Comparison of ENCODE assay signal across 8 cellular contexts in the genomic region with DNA sequence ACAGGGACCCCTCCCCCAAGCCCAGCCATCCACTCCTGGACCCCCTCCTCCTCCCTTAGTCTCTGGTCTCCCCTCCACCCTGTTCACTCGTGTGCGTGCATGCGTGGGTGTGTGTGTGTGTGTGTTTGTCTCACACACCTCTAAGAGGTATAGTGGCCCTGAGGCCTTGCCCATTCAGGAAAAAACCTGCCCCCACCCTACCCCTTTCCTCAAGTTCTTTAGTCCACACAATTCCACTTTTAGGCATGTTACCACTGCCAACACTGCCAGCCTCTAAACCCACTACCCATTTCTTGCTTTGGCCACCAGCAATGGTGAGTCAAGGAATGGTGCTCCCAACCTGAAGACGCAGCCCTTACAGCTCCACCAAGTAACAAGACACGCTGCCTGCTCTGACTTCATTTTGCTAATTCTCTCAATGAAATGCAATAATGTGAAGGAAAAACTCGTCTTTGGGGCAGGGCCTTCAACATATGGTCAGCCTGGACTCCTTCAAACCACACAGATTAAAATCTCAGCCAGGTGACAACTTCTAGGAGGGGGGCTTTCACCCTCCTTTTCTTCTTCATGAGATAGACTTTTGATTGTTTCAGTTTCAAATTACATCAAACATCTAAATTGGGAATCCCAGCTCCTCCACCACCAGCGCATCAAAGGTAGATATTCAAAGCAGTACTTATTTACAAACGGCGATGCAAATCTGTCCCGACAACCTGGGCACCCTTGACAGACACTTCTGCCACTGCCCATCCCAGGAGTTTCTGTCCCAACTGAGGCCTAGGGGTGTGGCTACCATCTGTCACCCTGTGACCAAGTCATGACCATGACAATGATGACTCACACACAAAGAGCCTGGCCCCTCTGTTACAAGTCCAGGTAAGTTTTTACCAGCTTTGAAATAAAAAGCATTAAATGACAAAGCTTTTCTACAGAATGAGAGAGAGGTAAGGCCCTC. TPM values are rescaled to one million over a fixed set of nuclear protein-coding genes. Genes with fewer than 3 reads are reported as not detected.
DNase-seq lines count a peak whose midpoint lies in the region; ATAC-seq and TF ChIP-seq lines count a peak whose summit lies in the region.

No MANE protein-coding gene starts in this region.

- H3K36me3 Mint-ChIP-seq in activated T-helper 2 cell treated with anti-CD3 and anti-CD28 coated beads, Interferon-gamma antibody, Interleukin-2, Interleukin-4, amounts not matched to agents 10 μg/mL and 5 μg/mL and 100 μg/mL, durations not matched to agents 14 hours and 24 hours and 36 hours (ENCODE audit: low read depth) = peaks cover 17% of the 10 kb centered on the region

- no peak overlapping the region for H3K9ac ChIP-seq in BLaER1 treated with 17β-estradiol and CSF1 and Interleukin-3, amounts not matched to agents 10 nM and 100 nM

- intact Hi-C loops in activated T-helper 2 cell treated with anti-CD3 and anti-CD28 coated beads, Interferon-gamma antibody, Interleukin-2, Interleukin-4, amounts not matched to agents 10 μg/mL and 5 μg/mL and 100 μg/mL, durations not matched to agents 14 hours and 24 hours and 36 hours (cut with micrococcal nuclease) = loop anchor here (1.0 kb wide), 1 partner anchor 28 kb away; no protein-coding TSS in a partner anchor
- intact Hi-C loops in psoas muscle (cut with DNase I) = no loop called here

- H3K27ac Mint-ChIP-seq in activated T-helper 2 cell treated with anti-CD3 and anti-CD28 coated beads, Interferon-gamma antibody, Interleukin-2, Interleukin-4, amounts not matched to agents 10 μg/mL and 5 μg/mL and 100 μg/mL, durations not matched to agents 14 hours and 24 hours and 36 hours = peak overlapping the region; percentile 72

- H3K36me3 ChIP-seq in BLaER1 treated with 17β-estradiol and CSF1 and Interleukin-3, amounts not matched to agents 10 nM and 100 nM = peaks cover 10 to 54% (median 25%) of the 10 kb centered on the region in 11 experiments; a peak in 20 of 22 replicates
- no peaks in the 10 kb centered on the region for H3K36me3 ChIP-seq in psoas muscle (ENCODE audit: insufficient read depth in 1 of 2, low read depth in 1 of 2)

- DNase-seq in activated T-helper 2 cell treated with anti-CD3 and anti-CD28 coated beads, Interferon-gamma antibody, Interleukin-2, Interleukin-4, amounts not matched to agents 10 μg/mL and 5 μg/mL and 100 μg/mL, durations not matched to agents 14 hours and 24 hours and 36 hours (ENCODE audit: low spot score) = no peak
- DNase-seq in psoas muscle (no peak), NCI-H2196 treated with DMSO at 0.1 percent for 48 hours (lab: John Stamatoyannopoulos, UW; ENCODE audit: unreplicated experiment) (no peak), DMS79 treated with DMSO at 0.1 percent for 48 hours (lab: John Stamatoyannopoulos, UW) (no peak), cerebellar cortex (ENCODE audit: low spot score) (no peak)

- no peaks in the 10 kb centered on the region for H3K27me3 ChIP-seq in BLaER1 treated with 17β-estradiol and CSF1 and Interleukin-3, amounts not matched to agents 10 nM and 100 nM
- H3K27me3 ChIP-seq in psoas muscle (ENCODE audit: insufficient read depth in 3 of 3, low read length in 2 of 3) = no peaks in the 10 kb centered on the region

- peaks cover 32 to 96% (median 48%) of the 10 kb centered on the region in 11 experiments; a peak in 18 of 22 replicates for H4K20me1 ChIP-seq in BLaER1 treated with 17β-estradiol and CSF1 and Interleukin-3, amounts not matched to agents 10 nM and 100 nM

- H3K27me3 Mint-ChIP-seq in activated T-helper 2 cell treated with anti-CD3 and anti-CD28 coated beads, Interferon-gamma antibody, Interleukin-2, Interleukin-4, amounts not matched to agents 10 μg/mL and 5 μg/mL and 100 μg/mL, durations not matched to agents 14 hours and 24 hours and 36 hours (ENCODE audit: low read depth) = no peaks in the 10 kb centered on the region

- H3K9me3 Mint-ChIP-seq in activated T-helper 2 cell treated with anti-CD3 and anti-CD28 coated beads, Interferon-gamma antibody, Interleukin-2, Interleukin-4, amounts not matched to agents 10 μg/mL and 5 μg/mL and 100 μg/mL, durations not matched to agents 14 hours and 24 hours and 36 hours = no peaks in the 10 kb centered on the region

- 84 to 87% (median 86%) methylated on average over 10 of the region's 10 CpGs for WGBS in psoas muscle, 3 donors

- peak overlapping the region; percentile 6 to 81 (median 28); a peak in 16 of 22 replicates for H3K4me2 ChIP-seq in BLaER1 treated with 17β-estradiol and CSF1 and Interleukin-3, amounts not matched to agents 10 nM and 100 nM

- no peak overlapping the region for H3K4me3 ChIP-seq in BLaER1 treated with 17β-estradiol and CSF1 and Interleukin-3, amounts not matched to agents 10 nM and 100 nM
- H3K4me3 ChIP-seq in psoas muscle = no peak overlapping the region

- peaks cover 42 to 84% (median 67%) of the 10 kb centered on the region in 10 experiments for H3K4me1 ChIP-seq in BLaER1 treated with 17β-estradiol and CSF1 and Interleukin-3, amounts not matched to agents 10 nM and 100 nM
- H3K4me1 ChIP-seq in psoas muscle = peaks cover 98% of the 10 kb centered on the region

- no peak for TF ChIP-seq CTCF in psoas muscle (IDR thresholded peaks at IDR 0.05)

- no peak overlapping the region for H3K4me3 Mint-ChIP-seq in activated T-helper 2 cell treated with anti-CD3 and anti-CD28 coated beads, Interferon-gamma antibody, Interleukin-2, Interleukin-4, amounts not matched to agents 10 μg/mL and 5 μg/mL and 100 μg/mL, durations not matched to agents 14 hours and 24 hours and 36 hours (ENCODE audit: low read depth)

- peak; percentile 49 for ATAC-seq in GM19025 (IDR thresholded peaks at IDR 0.05; ENCODE audit: low read depth, unreplicated experiment)
- ATAC-seq in HG03097 (IDR thresholded peaks at IDR 0.05; ENCODE audit: low FRiP score, unreplicated experiment) = peak; percentile 44
- ATAC-seq in psoas muscle = peak in 3 of 4 donors; percentile 35 to 58 (median 49)

- 0 out of 22 replicates have a peak overlapping the region, but pooled peaks of 1 of the 11 experiments have one; percentile 1 for H3K27ac ChIP-seq in BLaER1 treated with 17β-estradiol and CSF1 and Interleukin-3, amounts not matched to agents 10 nM and 100 nM
- H3K27ac ChIP-seq in psoas muscle = peak overlapping the region; percentile 46

- no peaks in the 10 kb centered on the region for H3K9me3 ChIP-seq in BLaER1 treated with 17β-estradiol and CSF1 and Interleukin-3, amounts not matched to agents 10 nM and 100 nM (replicated peaks in 1 of 11)
- no peaks in the 10 kb centered on the region for H3K9me3 ChIP-seq in psoas muscle

- H3K4me1 Mint-ChIP-seq in activated T-helper 2 cell treated with anti-CD3 and anti-CD28 coated beads, Interferon-gamma antibody, Interleukin-2, Interleukin-4, amounts not matched to agents 10 μg/mL and 5 μg/mL and 100 μg/mL, durations not matched to agents 14 hours and 24 hours and 36 hours (ENCODE audit: low read depth) = peaks cover 40% of the 10 kb centered on the region

RNA-seq across cellular contexts. Expression of a gene that starts 29.8 kb away (rescaled TPM):
- 84.4 and 89.9 TPM in 2 replicates for total RNA-seq in activated T-helper 2 cell treated with anti-CD3 and anti-CD28 coated beads, Interferon-gamma antibody, Interleukin-2, Interleukin-4, amounts not matched to agents 10 μg/mL and 5 μg/mL and 100 μg/mL, durations not matched to agents 14 hours and 24 hours and 36 hours
- 10 to 100 TPM; 13.8 to 24.2 (median 22.0) TPM for total RNA-seq in psoas muscle
- polyA plus RNA-seq in psoas muscle = 10 to 100 TPM in 2 of 3 donors, 1 to 10 TPM in 1; 7.9 to 22.6 (median 12.5) TPM
